1 cellular context compared by ENCODE assay signal in the genomic region with DNA sequence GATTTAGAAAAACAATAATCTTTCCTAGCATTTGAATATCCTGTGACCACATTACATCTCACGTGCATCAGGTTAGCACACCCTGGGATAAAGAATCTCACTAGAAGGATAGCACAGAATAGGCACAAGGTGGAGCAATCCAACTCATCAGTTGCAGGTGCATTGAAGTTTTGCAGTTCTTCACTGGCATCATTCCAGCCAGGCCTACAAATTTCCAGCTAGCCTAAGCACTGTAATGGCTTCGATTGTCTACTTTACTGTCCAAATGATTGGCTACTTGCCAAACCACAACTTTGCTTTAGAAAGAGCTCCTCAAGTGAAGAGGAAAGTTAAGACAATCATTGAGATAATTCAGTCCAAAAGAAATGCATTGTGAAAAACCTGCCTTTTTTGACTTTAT.
TF ChIP-seq lines count a peak whose summit lies in the region.

No MANE protein-coding gene starts in this region.

TF ChIP-seq in liver, 16 proteins besides CTCF, POLR2A, EP300 and RAD21 (continued from another document):
- no peak for TF ChIP-seq ZBTB33 (IDR thresholded peaks at IDR 0.05)
- TF ChIP-seq YY1 (IDR thresholded peaks at IDR 0.05), result no peak
- TF ChIP-seq, protein P1, sequence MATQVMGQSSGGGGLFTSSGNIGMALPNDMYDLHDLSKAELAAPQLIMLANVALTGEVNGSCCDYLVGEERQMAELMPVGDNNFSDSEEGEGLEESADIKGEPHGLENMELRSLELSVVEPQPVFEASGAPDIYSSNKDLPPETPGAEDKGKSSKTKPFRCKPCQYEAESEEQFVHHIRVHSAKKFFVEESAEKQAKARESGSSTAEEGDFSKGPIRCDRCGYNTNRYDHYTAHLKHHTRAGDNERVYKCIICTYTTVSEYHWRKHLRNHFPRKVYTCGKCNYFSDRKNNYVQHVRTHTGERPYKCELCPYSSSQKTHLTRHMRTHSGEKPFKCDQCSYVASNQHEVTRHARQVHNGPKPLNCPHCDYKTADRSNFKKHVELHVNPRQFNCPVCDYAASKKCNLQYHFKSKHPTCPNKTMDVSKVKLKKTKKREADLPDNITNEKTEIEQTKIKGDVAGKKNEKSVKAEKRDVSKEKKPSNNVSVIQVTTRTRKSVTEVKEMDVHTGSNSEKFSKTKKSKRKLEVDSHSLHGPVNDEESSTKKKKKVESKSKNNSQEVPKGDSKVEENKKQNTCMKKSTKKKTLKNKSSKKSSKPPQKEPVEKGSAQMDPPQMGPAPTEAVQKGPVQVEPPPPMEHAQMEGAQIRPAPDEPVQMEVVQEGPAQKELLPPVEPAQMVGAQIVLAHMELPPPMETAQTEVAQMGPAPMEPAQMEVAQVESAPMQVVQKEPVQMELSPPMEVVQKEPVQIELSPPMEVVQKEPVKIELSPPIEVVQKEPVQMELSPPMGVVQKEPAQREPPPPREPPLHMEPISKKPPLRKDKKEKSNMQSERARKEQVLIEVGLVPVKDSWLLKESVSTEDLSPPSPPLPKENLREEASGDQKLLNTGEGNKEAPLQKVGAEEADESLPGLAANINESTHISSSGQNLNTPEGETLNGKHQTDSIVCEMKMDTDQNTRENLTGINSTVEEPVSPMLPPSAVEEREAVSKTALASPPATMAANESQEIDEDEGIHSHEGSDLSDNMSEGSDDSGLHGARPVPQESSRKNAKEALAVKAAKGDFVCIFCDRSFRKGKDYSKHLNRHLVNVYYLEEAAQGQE (IDR thresholded peaks at IDR 0.05), result no peak
- no peak for TF ChIP-seq EGR1 (IDR thresholded peaks at IDR 0.05; ENCODE audit: low read depth in 2 of 2)
- TF ChIP-seq HNF4G (IDR thresholded peaks at IDR 0.05), result no peak
- no peak for TF ChIP-seq RXRA (IDR thresholded peaks at IDR 0.05)
- TF ChIP-seq MAX (IDR thresholded peaks at IDR 0.05), result no peak
